Comparison of ENCODE assay signal across 14 cellular contexts in the genomic region with DNA sequence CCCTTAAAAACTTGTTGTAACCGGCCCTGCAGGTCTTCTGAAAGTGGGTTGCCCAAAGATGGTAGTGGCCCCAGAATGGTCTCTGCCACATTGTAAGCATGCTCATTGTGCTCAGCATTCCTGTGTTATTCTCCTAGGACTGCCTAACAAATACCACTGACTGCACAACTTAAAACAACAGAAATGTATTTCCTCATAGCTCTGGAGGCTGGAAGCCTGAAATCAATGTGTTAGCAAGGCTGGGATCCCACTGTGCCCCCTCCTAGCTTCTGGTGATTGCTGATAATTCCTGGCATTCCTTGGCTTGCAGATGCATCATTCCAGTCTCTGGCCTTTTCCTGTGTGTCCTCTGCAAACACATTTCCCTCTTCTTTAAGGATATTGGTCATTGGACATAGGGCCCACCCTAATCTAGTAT. TPM values are rescaled to one million over a fixed set of nuclear protein-coding genes. Genes with fewer than 3 reads are reported as not detected.
DNase-seq lines count a peak whose midpoint lies in the region; ATAC-seq and TF ChIP-seq lines count a peak whose summit lies in the region.
"Had no signal": no experiment of that assay in that cellular context is flagged by ENCODE, and none has a peak within 500 bp of the region (broad histone marks: within the 10 kb centered on the region; RNA-seq: fewer than 3 reads in every experiment).

No MANE protein-coding gene starts in this region.

- no peak for TF ChIP-seq EP300 in SK-N-SH (IDR thresholded peaks at IDR 0.05; ENCODE audit: borderline replicate concordance in 1 of 2, low read depth in 1 of 2, low read length in 1 of 2)

- no peaks in the 10 kb centered on the region for H3K27me3 Mint-ChIP-seq in osteocyte (ENCODE audit: unreplicated experiment)

- no peak overlapping the region for H3K9ac ChIP-seq in SK-N-SH

- TF ChIP-seq CTCF in fibroblast of the aortic adventitia (IDR thresholded peaks at IDR 0.05; ENCODE audit: insufficient read depth, low read length) (no peak), osteocyte (IDR thresholded peaks at IDR 0.05) (no peak), SK-N-SH (IDR thresholded peaks at IDR 0.05) (no peak)

- H3K9me2 ChIP-seq in SK-N-SH = no peaks in the 10 kb centered on the region

- H3K27ac ChIP-seq in SJSA1 = peak overlapping the region; percentile 29; the same call in 1 of the 2 replicates
- H3K27ac ChIP-seq in SK-N-SH (ENCODE audit: low read depth in 2 of 2, low read length in 1 of 2) = no peak overlapping the region
- H3K27ac ChIP-seq: SK-N-MC had no signal

- no peaks in the 10 kb centered on the region for H3K27me3 ChIP-seq in SJSA1 (replicated peaks)
- H3K27me3 ChIP-seq in SK-N-SH (ENCODE audit: insufficient read depth) = no peaks in the 10 kb centered on the region
- H3K27me3 ChIP-seq: breast epithelium had no signal

- H4K20me1 ChIP-seq in SK-N-SH (ENCODE audit: insufficient read depth) = no peaks in the 10 kb centered on the region

- peak overlapping the region; percentile 62 for H3K27ac Mint-ChIP-seq in osteocyte (ENCODE audit: unreplicated experiment)

- no peaks in the 10 kb centered on the region for H3K9me3 Mint-ChIP-seq in osteocyte (ENCODE audit: unreplicated experiment)

- TF ChIP-seq RAD21 in SK-N-SH (IDR thresholded peaks at IDR 0.05; ENCODE audit: low read length) = no peak

- peaks cover 11% of the 10 kb centered on the region for H3F3A ChIP-seq in SK-N-SH (replicated peaks; ENCODE audit: insufficient read depth)

- H3K4me1 ChIP-seq in SJSA1 (replicated peaks) (peaks cover 34% of the 10 kb centered on the region), SK-N-SH (ENCODE audit: control insufficient read depth in 1 of 2, insufficient read depth in 2 of 2, low read depth in 1 of 2, low read length in 1 of 2) (peaks cover 0 to 5% of the 10 kb centered on the region in 2 experiments; a peak in 2 of 4 replicates)
- H3K4me1 ChIP-seq: breast epithelium had no signal

- H3K4me1 Mint-ChIP-seq in osteocyte (ENCODE audit: unreplicated experiment) = peaks cover 44% of the 10 kb centered on the region

- no peak for ATAC-seq in HG03095 (IDR thresholded peaks at IDR 0.05; ENCODE audit: unreplicated experiment)

- CTCF ChIA-PET in SK-N-SH (lab: Yijun Ruan, JAX) = interaction anchor here (0.6 to 0.9 kb wide), 2 partner anchors 39 to 137 kb away, joined by 3 read pairs; no protein-coding TSS in a partner anchor

- no peaks in the 10 kb centered on the region for H3K36me3 Mint-ChIP-seq in osteocyte (ENCODE audit: unreplicated experiment)

- H3K36me3 ChIP-seq in SJSA1 (peaks cover 12% of the 10 kb centered on the region), SK-N-SH (replicated peaks in 1 of 2; ENCODE audit: control insufficient read depth in 1 of 2, insufficient read depth in 2 of 2, low read length in 1 of 2) (no peaks in the 10 kb centered on the region)
- H3K36me3 ChIP-seq: breast epithelium had no signal

- H3K79me2 ChIP-seq in SK-N-SH (ENCODE audit: insufficient read depth) = no peaks in the 10 kb centered on the region

- H3K4me2 ChIP-seq in SK-N-SH = no peak overlapping the region

- no peak overlapping the region for H3K4me3 Mint-ChIP-seq in osteocyte (ENCODE audit: unreplicated experiment)

- H3K4me3 ChIP-seq in SJSA1 = no peak overlapping the region
- H3K4me3 ChIP-seq in fibroblast of the aortic adventitia (ENCODE audit: low read depth, low read length) = no peak overlapping the region
- no peak overlapping the region for H3K4me3 ChIP-seq in SK-N-SH (ENCODE audit: low read depth in 2 of 2, low read length in 1 of 2)
- H3K4me3 ChIP-seq: breast epithelium, SK-N-MC had no signal

- WGBS in SK-N-SH (ENCODE audit: low lambda C conversion rate) = no CpG with 5 or more reads among the region's 1 CpG

- no peak overlapping the region for H2AFZ ChIP-seq in SK-N-SH (ENCODE audit: low read depth)

- POLR2A ChIA-PET in SK-N-SH (lab: Yijun Ruan, JAX) = no interaction called here

- H3K9me3 ChIP-seq in SJSA1 (replicated peaks) (no peaks in the 10 kb centered on the region), SK-N-SH (no peaks in the 10 kb centered on the region)
- H3K9me3 ChIP-seq: breast epithelium had no signal

- DNase-seq in ELF-1 (ENCODE audit: low read depth, low spot score) = peak; percentile 68
- DNase-seq in SJSA1 (ENCODE audit: low read depth in 1 of 2, low spot score in 2 of 2) = peak; percentile 62 to 68
- DNase-seq in fibroblast of the aortic adventitia (ENCODE audit: low read depth) = peak; percentile 26
- no peak for DNase-seq in osteocyte (ENCODE audit: extremely low spot score, unreplicated experiment)
- no peak for DNase-seq in DMS153 (lab: John Stamatoyannopoulos, UW)
- DNase-seq in SK-N-SH = no peak
- DNase-seq in C1 segment of cervical spinal cord (lab: John Stamatoyannopoulos, UW) = no peak
- DNase-seq: activated CD4-positive, CD25-positive, alpha-beta regulatory T cell; activated T-cell treated with anti-CD3 and anti-CD28 coated beads, Interleukin-2, amount 50 U/mL, for 1 hour; DMS53; Karpas-422 had no signal

TF ChIP-seq in SK-N-SH, 30 proteins besides CTCF, POLR2A, EP300 and RAD21:
- TF ChIP-seq TCF12 (IDR thresholded peaks at IDR 0.05) (no peak), EZH2phosphoT487 (IDR thresholded peaks at IDR 0.05; ENCODE audit: borderline replicate concordance, low read depth) (no peak), ELF1 (IDR thresholded peaks at IDR 0.05) (no peak), NRF1 (IDR thresholded peaks at IDR 0.05; ENCODE audit: low read depth, low read length) (no peak), JUND (IDR thresholded peaks at IDR 0.05) (no peak), YY1 (IDR thresholded peaks at IDR 0.05; ENCODE audit: low read depth) (no peak), RXRA (IDR thresholded peaks at IDR 0.05; ENCODE audit: borderline replicate concordance, low read depth) (no peak)

RNA-seq across cellular contexts. Expression of gene GCNT4, which starts 3.4 kb away (rescaled TPM):
- 5.1 and 7.8 TPM in 2 replicates for total RNA-seq in SJSA1 (2014; rRNA removed; shearing (Covaris generic))
- total RNA-seq in fibroblast of the aortic adventitia (ENCODE audit: low replicate concordance) = 2.5 and 9.3 TPM in 2 replicates
- 1.9 and 2.1 TPM in 2 replicates for total RNA-seq in osteocyte
- 0.02 and 0.03 TPM in 2 replicates for polyA plus RNA-seq in SK-N-SH (2012; rRNA removed)
- polyA plus RNA-seq in SK-N-SH (2012; cell fraction: cytosol; rRNA removed) = 0.04 TPM in 2 replicates
- 0.04 and 0.05 TPM in 2 replicates for polyA plus RNA-seq in SK-N-SH (2012; cell fraction: nucleus; rRNA removed)

Comparison
In these comparisons a context has a peak if more than half of its experiments do, and no peak if none do; other contexts are left out.
1. DNase-seq: peak in ELF-1 (single experiment), SJSA1 (2 of 2) and fibroblast of the aortic adventitia (single experiment); none in osteocyte (single experiment), DMS153 (single experiment), SK-N-SH (single experiment) and C1 segment of cervical spinal cord (0 of 14).